In the genomic region with DNA sequence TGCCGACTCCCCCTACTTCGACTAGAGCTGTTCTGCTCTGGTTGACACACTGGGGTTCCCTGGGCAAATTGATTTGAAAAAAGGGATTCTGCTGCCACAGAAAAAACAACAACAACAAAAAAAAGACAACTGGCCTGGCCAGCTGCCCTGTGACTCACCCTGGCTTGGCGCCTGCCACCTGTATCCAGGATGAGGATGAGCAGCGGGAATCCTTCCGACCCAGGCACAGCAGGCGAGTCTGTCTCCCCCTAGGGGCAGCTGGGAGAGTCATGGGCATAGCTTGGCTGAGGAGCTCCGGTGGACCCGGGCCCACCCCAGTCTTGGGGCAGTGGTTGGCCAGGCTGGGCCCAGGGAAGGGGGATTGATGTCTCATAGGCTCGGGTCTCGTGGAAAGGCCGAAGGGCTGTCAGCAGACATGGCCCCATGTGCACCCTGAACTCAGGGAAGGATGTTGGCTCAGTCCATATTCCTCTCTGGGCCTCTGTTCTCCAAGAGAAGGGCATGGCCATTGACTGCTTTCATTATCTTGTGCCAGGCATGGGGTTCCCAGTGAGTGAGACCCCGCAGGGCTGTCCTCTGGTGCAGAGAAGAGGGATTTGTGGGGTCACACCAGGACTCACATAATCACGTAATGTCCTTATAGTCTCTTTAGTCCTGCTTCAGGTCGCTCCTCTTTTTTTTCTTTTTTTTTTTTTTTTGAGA, we compare ENCODE assay signal across 8 cellular contexts. TPM values are rescaled to one million over a fixed set of nuclear protein-coding genes. Genes with fewer than 3 reads are reported as not detected.
DNase-seq lines count a peak whose midpoint lies in the region; ATAC-seq, FAIRE-seq and TF ChIP-seq lines count a peak whose summit lies in the region.

No MANE protein-coding gene starts in this region.

- H3K4me1 Mint-ChIP-seq in Caco-2 (ENCODE audit: low read depth, unreplicated experiment): no peaks in the 10 kb centered on the region

- TF ChIP-seq POLR2A in GM12878 (IDR thresholded peaks at IDR 0.05; ENCODE audit: low read depth, low read length): no peak

- H3K79me2 ChIP-seq in GM12878 (ENCODE audit: control insufficient read depth, insufficient read depth, low read length): no peaks in the 10 kb centered on the region

- no peak for TF ChIP-seq RAD21 in GM12878 (IDR thresholded peaks at IDR 0.05; ENCODE audit: insufficient read depth, low read depth, low read length)

- H3K36me3 Mint-ChIP-seq in Caco-2 (ENCODE audit: insufficient read depth, unreplicated experiment): no peaks in the 10 kb centered on the region

- DNase-seq in Caco-2: peak; percentile 70 to 76
- DNase-seq in HFF-Myc (ENCODE audit: extremely low read depth, low read depth): peak; percentile 59
- peak; percentile 61 for DNase-seq in RPMI8226
- no peak for DNase-seq in GM12878 (ENCODE audit: low read depth, low spot score)
- peak; percentile 70 for DNase-seq in iPS DF 6.9 (ENCODE audit: low read depth, low spot score)
- DNase-seq in small intestine: peak; percentile 74
- no peak for DNase-seq in GM19238 (ENCODE audit: insufficient read length, low spot score)

- H3K27me3 ChIP-seq in Caco-2 (replicated peaks; ENCODE audit: control insufficient read depth, insufficient read depth, low read length) (no peaks in the 10 kb centered on the region), GM12878 (replicated peaks in 1 of 2; ENCODE audit: control insufficient read depth in 2 of 2, insufficient read depth in 2 of 2, low read length in 1 of 2) (no peaks in the 10 kb centered on the region; a peak in 1 of 4 replicates), iPS DF 6.9 (ENCODE audit: control insufficient read depth, insufficient read depth, low read length) (no peaks in the 10 kb centered on the region), small intestine (ENCODE audit: control insufficient read depth in 2 of 2, insufficient read depth in 2 of 2, low read length in 2 of 2) (no peaks in the 10 kb centered on the region)

- H3K4me1 ChIP-seq in Caco-2 (no peaks in the 10 kb centered on the region), GM12878 (ENCODE audit: control insufficient read depth, insufficient read depth, low read length) (peaks cover 2% of the 10 kb centered on the region; the same call in 1 of the 2 replicates), iPS DF 6.9 (ENCODE audit: control insufficient read depth, insufficient read depth, low read length) (no peaks in the 10 kb centered on the region), small intestine (ENCODE audit: control insufficient read depth in 2 of 2, insufficient read depth in 1 of 2, low read depth in 1 of 2, low read length in 1 of 2) (no peaks in the 10 kb centered on the region)

- RAD21 ChIA-PET in GM12878 (lab: Charles Lee; ENCODE audit: unreplicated experiment): interaction anchor here (0.6 to 1.8 kb wide), 5 partner anchors 10 to 108 kb away, joined by 3 to 4 read pairs (median 3); no protein-coding TSS in a partner anchor

- in situ Hi-C loops in GM12878 (cut with MboI): loop anchor here (10.0 kb wide), 1 partner anchor 359 kb away; no protein-coding TSS in a partner anchor

- H3K4me2 ChIP-seq in GM12878 (ENCODE audit: control insufficient read depth, insufficient read depth): no peak overlapping the region

- H4K20me1 ChIP-seq in GM12878 (ENCODE audit: control insufficient read depth, insufficient read depth): no peaks in the 10 kb centered on the region

- peak; percentile 75 for ATAC-seq in GM12878
- no peak for ATAC-seq in GM21619 (IDR thresholded peaks at IDR 0.05; ENCODE audit: unreplicated experiment)

- CTCF ChIA-PET in Caco-2 (lab: Charles Lee): interaction anchor here (0.6 to 2.5 kb wide), 5 partner anchors 10 to 219 kb away, joined by 4 to 10 read pairs (median 4); no protein-coding TSS in a partner anchor
- CTCF ChIA-PET in GM12878 (lab: Yijun Ruan, JAX): interaction anchor here (0.6 to 2.1 kb wide), 19 partner anchors 8 to 550 kb away, joined by 3 to 26 read pairs (median 3); partner anchors contain the start of gene SUN2

- no peak overlapping the region for H2AFZ ChIP-seq in GM12878 (ENCODE audit: control insufficient read depth, low read depth, low read length)

- no peaks in the 10 kb centered on the region for H3K27me3 Mint-ChIP-seq in Caco-2 (ENCODE audit: insufficient read depth, unreplicated experiment)

- H3K9ac ChIP-seq in GM12878 (ENCODE audit: control insufficient read depth, insufficient read depth, low read length): no peak overlapping the region

- WGBS in GM12878 (ENCODE audit: insufficient coverage, insufficient replicate concordance, low lambda C conversion rate, missing lambda C conversion rate): 24% methylated on average over 14 of the region's 14 CpGs
- no CpG with 5 or more reads among the region's 14 CpGs for WGBS in iPS DF 6.9 (ENCODE audit: insufficient coverage, insufficient read length)
- 29 to 48% (median 41%) methylated on average over 14 of the region's 14 CpGs for WGBS in small intestine, 3 donors

- no peak overlapping the region for H3K4me3 Mint-ChIP-seq in Caco-2 (ENCODE audit: unreplicated experiment)

- H3K9me3 ChIP-seq in Caco-2: no peaks in the 10 kb centered on the region
- H3K9me3 ChIP-seq in GM12878 (replicated peaks; ENCODE audit: control insufficient read depth, insufficient read depth, low read length): no peaks in the 10 kb centered on the region
- H3K9me3 ChIP-seq in iPS DF 6.9 (ENCODE audit: control insufficient read depth, insufficient read depth, low read length): no peaks in the 10 kb centered on the region
- no peaks in the 10 kb centered on the region for H3K9me3 ChIP-seq in small intestine (ENCODE audit: control insufficient read depth, low read depth)

- FAIRE-seq in GM12878 (lab: Jason Lieb, UNC): no peak
- no peak for FAIRE-seq in small intestine (lab: Jason Lieb, UNC)

- POLR2A ChIA-PET in Caco-2 (lab: Charles Lee) (no interaction called here), GM12878 (lab: Charles Lee) (no interaction called here)

- H3K27ac ChIP-seq in GM12878 (ENCODE audit: control insufficient read depth, insufficient read depth) (no peak overlapping the region), iPS DF 6.9 (ENCODE audit: low read length) (no peak overlapping the region), small intestine (ENCODE audit: low read depth in 1 of 2, low read length in 1 of 2) (no peak overlapping the region)

- H3K9me3 Mint-ChIP-seq in Caco-2 (ENCODE audit: unreplicated experiment): no peaks in the 10 kb centered on the region

- intact Hi-C loops in Caco-2 (cut with micrococcal nuclease; ENCODE audit: unreplicated experiment): loop anchor here (5.0 kb wide), 1 partner anchor 76 kb away; the partner anchor contains the start of gene NPTXR
- intact Hi-C loops in GM12878 (cut with micrococcal nuclease; ENCODE audit: unreplicated experiment): loop anchor here (5.0 to 10.0 kb wide), 3 partner anchors 91 to 549 kb away; partner anchors contain the start of gene RPL3

- H3K27ac Mint-ChIP-seq in Caco-2 (ENCODE audit: unreplicated experiment): no peak overlapping the region

- H3K36me3 ChIP-seq in Caco-2 (ENCODE audit: control insufficient read depth, insufficient read depth, low read length) (no peaks in the 10 kb centered on the region), GM12878 (ENCODE audit: control insufficient read depth in 2 of 2, insufficient read depth in 2 of 2, low read length in 1 of 2) (no peaks in the 10 kb centered on the region), iPS DF 6.9 (ENCODE audit: control insufficient read depth, insufficient read depth, low read length) (no peaks in the 10 kb centered on the region), small intestine (ENCODE audit: control insufficient read depth in 2 of 2, insufficient read depth in 2 of 2, low read length in 2 of 2) (no peaks in the 10 kb centered on the region)

- no peak for TF ChIP-seq EP300 in GM12878 (IDR thresholded peaks at IDR 0.05; ENCODE audit: borderline replicate concordance in 1 of 2, control insufficient read depth in 1 of 2, low read depth in 2 of 2, low read length in 2 of 2)

- H3K4me3 ChIP-seq in Caco-2 (ENCODE audit: low read depth, low read length) (no peak overlapping the region), HFF-Myc (replicated peaks; ENCODE audit: low read depth, low read length) (no peak overlapping the region), GM12878 (no peak overlapping the region), iPS DF 6.9 (ENCODE audit: low read length) (no peak overlapping the region), small intestine (ENCODE audit: low read depth in 1 of 2, low read length in 2 of 2) (no peak overlapping the region)

- TF ChIP-seq CTCF in Caco-2 (IDR thresholded peaks at IDR 0.05; ENCODE audit: insufficient read depth in 1 of 2, low read depth in 1 of 2, low read length in 1 of 2, severe bottlenecking in 1 of 2, unreplicated experiment in 1 of 2) (peak; percentile 78 to 86), HFF-Myc (IDR thresholded peaks at IDR 0.05; ENCODE audit: low read depth, low read length, missing control alignments) (peak; percentile 99), GM12878 (IDR thresholded peaks at IDR 0.05 in 2 of 3, conservative IDR thresholded peaks at IDR 0.05 in 1 of 3; ENCODE audit: control insufficient read depth in 2 of 3, extremely low read depth in 1 of 3, insufficient read depth in 1 of 3, low read depth in 3 of 3, low read length in 3 of 3) (peak; percentile 70 to 86 (median 71))

- SMC1A ChIA-PET in GM12878 (lab: Charles Lee; ENCODE audit: uncharacterized antibody, unreplicated experiment): interaction anchor here (0.7 kb wide), 1 partner anchor 82 kb away, joined by 5 read pairs; no protein-coding TSS in a partner anchor

- BruUV-seq in Caco-2 (replicated peaks; lab: Mats Ljungman, UMichigan) (no TSS peak), GM12878 (replicated peaks; lab: Mats Ljungman, UMichigan) (no TSS peak)

RNA-seq across cellular contexts. Expression of gene SUN2, which starts 10.4 kb away (rescaled TPM):
- total RNA-seq in Caco-2 (2022) (61.9 and 67.8 TPM in 2 replicates), GM12878 (2014; rRNA removed) (69.8 and 87.5 TPM in 2 replicates), GM12878 (2014; rRNA removed; fragmentation: Illumina TruSeq; extraction: Trizol) (30.6 and 33.1 TPM in 2 replicates), GM12878 (2021) (93.4 and 107 TPM in 2 replicates)
- 163 and 168 TPM in 2 replicates for total RNA-seq in GM12878 (2013; cell fraction: nucleolus; rRNA removed)
- 26.3 TPM for polyA plus RNA-seq in GM12878 (2011; ENCODE audit: low read depth)
- polyA plus RNA-seq in GM12878 (2011; rRNA removed) (18.6 and 38.7 TPM in 2 replicates), GM12878 (2014; fragmentation: Illumina TruSeq; extraction: Trizol) (8.7 and 26.2 TPM in 2 replicates), GM12878 (2014; fragmentation: Nextera tagmentation; extraction: Ambion mirVana) (under 1 TPM; 0.18 to 0.95 TPM), GM12878 (2014; rRNA removed) (78.0 and 103 TPM in 2 replicates), GM12878 (2016; fragmentation: Nextera tagmentation; extraction: Ambion mirVana) (10 to 100 TPM; 10.4 to 40.8 TPM), small intestine (10 to 100 TPM; 19.0 to 94.2 (median 32.7) TPM)
- polyA plus RNA-seq in GM12878 (2011; cell fraction: cytosol; rRNA removed): 48.0 and 68.9 TPM in 2 replicates
- polyA plus RNA-seq in GM12878 (2011; cell fraction: nucleus; rRNA removed): 156 and 202 TPM in 2 replicates
- polyA plus RNA-seq in GM12878 (2012): 56.9 and 62.2 TPM in 2 replicates
- polyA minus RNA-seq in GM12878 (2011; rRNA and poly(A)+ RNA removed): 49.2 and 105 TPM in 2 replicates
- polyA minus RNA-seq in GM12878 (2011; cell fraction: cytosol; rRNA and poly(A)+ RNA removed): 31.7 and 37.9 TPM in 2 replicates
- 52.8 and 89.5 TPM in 2 replicates for polyA minus RNA-seq in GM12878 (2011; cell fraction: nucleus; rRNA and poly(A)+ RNA removed)

RNA-seq across cellular contexts. Expression of gene DNAL4, which starts 27.7 kb away (rescaled TPM):
- total RNA-seq in Caco-2 (2022): 8.1 and 9.2 TPM in 2 replicates
- 2.8 and 4.9 TPM in 2 replicates for total RNA-seq in GM12878 (2013; cell fraction: nucleolus; rRNA removed)
- 6.6 and 7.0 TPM in 2 replicates for total RNA-seq in GM12878 (2014; rRNA removed)
- total RNA-seq in GM12878 (2014; rRNA removed; fragmentation: Illumina TruSeq; extraction: Trizol): 4.7 and 5.3 TPM in 2 replicates
- total RNA-seq in GM12878 (2021): 5.1 and 6.3 TPM in 2 replicates
- polyA plus RNA-seq in GM12878 (2011; ENCODE audit: low read depth): 2.8 TPM
- 3.9 and 4.5 TPM in 2 replicates for polyA plus RNA-seq in GM12878 (2011; rRNA removed)
- 7.1 and 8.4 TPM in 2 replicates for polyA plus RNA-seq in GM12878 (2011; cell fraction: cytosol; rRNA removed)
- 3.3 and 5.9 TPM in 2 replicates for polyA plus RNA-seq in GM12878 (2011; cell fraction: nucleus; rRNA removed)
- polyA plus RNA-seq in GM12878 (2012): 6.4 and 7.2 TPM in 2 replicates
- 3.5 and 8.0 TPM in 2 replicates for polyA plus RNA-seq in GM12878 (2014; fragmentation: Illumina TruSeq; extraction: Trizol)
- polyA plus RNA-seq in GM12878 (2014; fragmentation: Nextera tagmentation; extraction: Ambion mirVana): under 1 TPM in 1 of 2 experiments, not detected in 1; 0.35 TPM
- polyA plus RNA-seq in GM12878 (2014; rRNA removed): 8.5 and 8.9 TPM in 2 replicates
- polyA plus RNA-seq in GM12878 (2016; fragmentation: Nextera tagmentation; extraction: Ambion mirVana): 1 to 10 TPM; 6.3 to 7.8 TPM
- 3.1 and 4.8 TPM in 2 replicates for polyA minus RNA-seq in GM12878 (2011; rRNA and poly(A)+ RNA removed)
- polyA minus RNA-seq in GM12878 (2011; cell fraction: cytosol; rRNA and poly(A)+ RNA removed): 1.6 and 1.8 TPM in 2 replicates
- 0.97 and 1.7 TPM in 2 replicates for polyA minus RNA-seq in GM12878 (2011; cell fraction: nucleus; rRNA and poly(A)+ RNA removed)
- polyA plus RNA-seq in small intestine: 10 to 100 TPM in 1 of 3 donors, 1 to 10 TPM in 2; 9.2 to 17.4 (median 9.2) TPM

Comparison
In these comparisons a context has a peak if more than half of its experiments do, and no peak if none do; other contexts are left out.
1. DNase-seq: peak in Caco-2 (2 of 2), HFF-Myc (single experiment), RPMI8226 (single experiment), iPS DF 6.9 (single experiment) and small intestine (single experiment); none in GM12878 (single experiment) and GM19238 (single experiment).
2. Peak in every context shown above with its lines, with median percentiles within 50 percentile points of each other: CTCF ChIP-seq.